In the genomic region with DNA sequence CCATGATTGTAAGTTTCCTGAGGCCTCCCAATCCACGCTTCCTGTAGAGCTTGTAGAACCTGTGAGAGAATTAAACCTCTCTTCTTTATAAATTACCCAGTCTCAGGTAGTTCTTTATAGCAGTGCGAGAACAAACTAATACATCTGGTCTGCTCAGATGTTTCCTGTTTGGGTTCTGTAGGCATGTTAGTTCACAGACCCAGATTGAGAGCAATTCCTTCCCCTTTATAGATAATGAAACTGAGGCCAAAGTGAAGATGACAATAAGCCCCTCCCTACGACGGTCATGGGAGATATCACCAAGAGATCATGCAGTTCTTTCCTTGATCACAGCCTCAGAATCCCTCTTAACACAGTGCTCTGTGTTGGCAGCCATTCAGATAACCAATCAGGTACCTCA, we compare ENCODE assay signal across 23 cellular contexts.
DNase-seq lines count a peak whose midpoint lies in the region; ATAC-seq and TF ChIP-seq lines count a peak whose summit lies in the region.
"Had no signal": no experiment of that assay in that cellular context is flagged by ENCODE, and none has a peak within 500 bp of the region (broad histone marks: within the 10 kb centered on the region; RNA-seq: fewer than 3 reads in every experiment).

No MANE protein-coding gene starts in this region.

- no peak overlapping the region for H3K27ac Mint-ChIP-seq in effector memory CD8-positive, alpha-beta T cell
- H3K27ac Mint-ChIP-seq in nephron progenitor cell = no peak overlapping the region
- H3K27ac Mint-ChIP-seq: GM23338 had no signal

- H3K9ac ChIP-seq in BLaER1 treated with 17β-estradiol and CSF1 and Interleukin-3, amounts not matched to agents 10 nM and 100 nM = no peak overlapping the region; a peak in 2 of 22 replicates
- H3K9ac ChIP-seq in Karpas-422 (ENCODE audit: low read length) = no peak overlapping the region
- H3K9ac ChIP-seq: SK-N-SH had no signal

- H3K4me2 ChIP-seq in BLaER1 treated with 17β-estradiol and CSF1 and Interleukin-3, amounts not matched to agents 10 nM and 100 nM = peak overlapping the region; percentile 28 to 75 (median 63)
- no peak overlapping the region for H3K4me2 ChIP-seq in Karpas-422 (ENCODE audit: low read depth, low read length, poor library complexity, severe bottlenecking)
- H3K4me2 ChIP-seq: A549, GM23338, SK-N-SH had no signal

- peak overlapping the region in 5 of 11 experiments; percentile 14 to 44 (median 23); a peak in 9 of 22 replicates for H3K27ac ChIP-seq in BLaER1 treated with 17β-estradiol and CSF1 and Interleukin-3, amounts not matched to agents 10 nM and 100 nM
- H3K27ac ChIP-seq in Karpas-422 (ENCODE audit: low read length) = no peak overlapping the region
- H3K27ac ChIP-seq in spleen = peak overlapping the region in 6 of 8 donors; percentile 38 to 76 (median 52)
- no peak overlapping the region for H3K27ac ChIP-seq in A673 (ENCODE audit: low read depth, low read length, poor library complexity, severe bottlenecking)
- H3K27ac ChIP-seq: A549 had no signal

- peaks cover 9 to 23% (median 17%) of the 10 kb centered on the region in 10 experiments for H3K4me1 ChIP-seq in BLaER1 treated with 17β-estradiol and CSF1 and Interleukin-3, amounts not matched to agents 10 nM and 100 nM
- H3K4me1 ChIP-seq in Karpas-422 (ENCODE audit: low read length) (peaks cover 21% of the 10 kb centered on the region), spleen (peaks cover 0 to 8% (median 3%) of the 10 kb centered on the region in 6 donors), A673 (ENCODE audit: insufficient read depth, low read length, poor library complexity, severe bottlenecking) (no peaks in the 10 kb centered on the region)
- H3K4me1 ChIP-seq: A549 had no signal

- no peak overlapping the region for H3K4me3 Mint-ChIP-seq in effector memory CD8-positive, alpha-beta T cell
- no peak overlapping the region for H3K4me3 Mint-ChIP-seq in nephron progenitor cell
- H3K4me3 Mint-ChIP-seq: CD14-positive monocyte, GM23338 had no signal

- no peaks in the 10 kb centered on the region for H3K36me3 ChIP-seq in BLaER1 treated with 17β-estradiol and CSF1 and Interleukin-3, amounts not matched to agents 10 nM and 100 nM
- H3K36me3 ChIP-seq in Karpas-422 (ENCODE audit: insufficient read depth, low read length) (no peaks in the 10 kb centered on the region), spleen (no peaks in the 10 kb centered on the region), A673 (ENCODE audit: insufficient read depth, low read length, poor library complexity, severe bottlenecking) (no peaks in the 10 kb centered on the region)

- TF ChIP-seq POLR2A in spleen (IDR thresholded peaks at IDR 0.05) = no peak

- no peak overlapping the region for H3K4me3 ChIP-seq in BLaER1 treated with 17β-estradiol and CSF1 and Interleukin-3, amounts not matched to agents 10 nM and 100 nM
- H3K4me3 ChIP-seq in Karpas-422 (ENCODE audit: low read length) = no peak overlapping the region
- H3K4me3 ChIP-seq in spleen = no peak overlapping the region
- H3K4me3 ChIP-seq in A673 (ENCODE audit: low read depth, low read length, poor library complexity, severe bottlenecking) = no peak overlapping the region
- H3K4me3 ChIP-seq: A549, GM23338 had no signal

- no peaks in the 10 kb centered on the region for H3K4me1 Mint-ChIP-seq in effector memory CD8-positive, alpha-beta T cell (ENCODE audit: low read depth in 2 of 2)
- no peaks in the 10 kb centered on the region for H3K4me1 Mint-ChIP-seq in nephron progenitor cell
- H3K4me1 Mint-ChIP-seq: GM23338 had no signal

- DNase-seq in Karpas-422 = peak; percentile 52
- DNase-seq in effector memory CD8-positive, alpha-beta T cell = no peak
- DNase-seq in spleen = no peak
- no peak for DNase-seq in nephron progenitor cell
- no peak for DNase-seq in A673 (ENCODE audit: low spot score)
- no peak for DNase-seq in DMS153 treated with DMSO at 0.1 percent for 48 hours (lab: John Stamatoyannopoulos, UW; ENCODE audit: unreplicated experiment)
- DNase-seq: DND-41, HCEC 1CT, IMR-90, NCI-H1105, NCI-H187, NCI-H2107, NCI-H2227 treated with DMSO at 0.1 percent for 48 hours, NCI-H510A treated with DMSO at 0.1 percent for 48 hours, NCI-H82, OCI-M1, RPMI8226, SHP77 treated with DMSO at 0.1 percent for 48 hours, SK-N-SH had no signal

- intact Hi-C loops in spleen (cut with DNase I; ENCODE audit: low total_unique reads) (no loop called here), A673 (cut with micrococcal nuclease; ENCODE audit: unreplicated experiment) (no loop called here)

- peak; percentile 22 for ATAC-seq in effector memory CD8-positive, alpha-beta T cell (replicated peaks)
- ATAC-seq: A549, GM23338 had no signal

- POLR2A ChIA-PET in A673 (lab: Charles Lee; ENCODE audit: low non-redundant PET) = no interaction called here

- no peaks in the 10 kb centered on the region for H3K27me3 ChIP-seq in BLaER1 treated with 17β-estradiol and CSF1 and Interleukin-3, amounts not matched to agents 10 nM and 100 nM
- H3K27me3 ChIP-seq in Karpas-422 (ENCODE audit: low read length) (peaks cover 5% of the 10 kb centered on the region; the same call in 1 of the 2 replicates), spleen (replicated peaks in 1 of 7) (no peaks in the 10 kb centered on the region), A673 (replicated peaks; ENCODE audit: insufficient read depth, low read depth, low read length, poor library complexity) (no peaks in the 10 kb centered on the region)

- no peaks in the 10 kb centered on the region for H3K79me2 ChIP-seq in Karpas-422 (ENCODE audit: low read length)

- WGBS in spleen, 5 donors = 12 to 38% (median 20%) methylated on average over 4 of the region's 4 CpGs

- CTCF ChIA-PET in A673 (lab: Charles Lee) = interaction anchor here (0.6 kb wide), 1 partner anchor 111 kb away, joined by 3 read pairs; no protein-coding TSS in a partner anchor

- no peaks in the 10 kb centered on the region for H3K9me2 ChIP-seq in Karpas-422 (replicated peaks; ENCODE audit: insufficient read depth, low read length)
- H3K9me2 ChIP-seq: SK-N-SH had no signal

- peaks cover 0 to under 1% (median 0%) of the 10 kb centered on the region in 11 experiments; a peak in 1 of 22 replicates for H3K9me3 ChIP-seq in BLaER1 treated with 17β-estradiol and CSF1 and Interleukin-3, amounts not matched to agents 10 nM and 100 nM (replicated peaks in 1 of 11)
- H3K9me3 ChIP-seq in Karpas-422 (ENCODE audit: low read length) = no peaks in the 10 kb centered on the region
- peaks cover 0 to 3% (median 0%) of the 10 kb centered on the region in 8 donors for H3K9me3 ChIP-seq in spleen
- H3K9me3 ChIP-seq in A673 (ENCODE audit: low read depth, low read length, poor library complexity, severe bottlenecking) = no peaks in the 10 kb centered on the region
- H3K9me3 ChIP-seq: A549, SK-N-SH had no signal

- no peaks in the 10 kb centered on the region for H3K36me3 Mint-ChIP-seq in effector memory CD8-positive, alpha-beta T cell (ENCODE audit: insufficient read depth)
- H3K36me3 Mint-ChIP-seq in nephron progenitor cell (ENCODE audit: low read depth) = no peaks in the 10 kb centered on the region
- H3K36me3 Mint-ChIP-seq: CD14-positive monocyte had no signal

- H3K27me3 Mint-ChIP-seq in effector memory CD8-positive, alpha-beta T cell = no peaks in the 10 kb centered on the region
- H3K27me3 Mint-ChIP-seq in nephron progenitor cell (ENCODE audit: low read depth, poor library complexity) = peaks cover 18% of the 10 kb centered on the region

- TF ChIP-seq CTCF in spleen (IDR thresholded peaks at IDR 0.05 in 8 of 11, conservative IDR thresholded peaks at IDR 0.05 in 3 of 11) = no peak
- TF ChIP-seq CTCF in nephron progenitor cell (IDR thresholded peaks at IDR 0.05) = no peak
- no peak for TF ChIP-seq CTCF in A673 (conservative IDR thresholded peaks at IDR 0.05; ENCODE audit: low read depth, low read length)

- BruUV-seq in A673 (replicated peaks; lab: Mats Ljungman, UMichigan) = no TSS peak

- no peaks in the 10 kb centered on the region for H3K9me3 Mint-ChIP-seq in effector memory CD8-positive, alpha-beta T cell
- H3K9me3 Mint-ChIP-seq in nephron progenitor cell = no peaks in the 10 kb centered on the region
- H3K9me3 Mint-ChIP-seq: GM23338 had no signal

- H4K20me1 ChIP-seq in BLaER1 treated with 17β-estradiol and CSF1 and Interleukin-3, amounts not matched to agents 10 nM and 100 nM = no peaks in the 10 kb centered on the region
- H4K20me1 ChIP-seq in Karpas-422 (ENCODE audit: insufficient read depth, low read depth, low read length) = no peaks in the 10 kb centered on the region

- H2AFZ ChIP-seq in Karpas-422 (ENCODE audit: low read length) = no peak overlapping the region
- H2AFZ ChIP-seq: GM23338 had no signal

Comparison
In these comparisons a context has a peak if more than half of its experiments do, and no peak if none do; other contexts are left out.
1. H3K27ac ChIP-seq: peak in spleen (6 of 8); none in Karpas-422 (single experiment) and A673 (single experiment).